In the genomic region with DNA sequence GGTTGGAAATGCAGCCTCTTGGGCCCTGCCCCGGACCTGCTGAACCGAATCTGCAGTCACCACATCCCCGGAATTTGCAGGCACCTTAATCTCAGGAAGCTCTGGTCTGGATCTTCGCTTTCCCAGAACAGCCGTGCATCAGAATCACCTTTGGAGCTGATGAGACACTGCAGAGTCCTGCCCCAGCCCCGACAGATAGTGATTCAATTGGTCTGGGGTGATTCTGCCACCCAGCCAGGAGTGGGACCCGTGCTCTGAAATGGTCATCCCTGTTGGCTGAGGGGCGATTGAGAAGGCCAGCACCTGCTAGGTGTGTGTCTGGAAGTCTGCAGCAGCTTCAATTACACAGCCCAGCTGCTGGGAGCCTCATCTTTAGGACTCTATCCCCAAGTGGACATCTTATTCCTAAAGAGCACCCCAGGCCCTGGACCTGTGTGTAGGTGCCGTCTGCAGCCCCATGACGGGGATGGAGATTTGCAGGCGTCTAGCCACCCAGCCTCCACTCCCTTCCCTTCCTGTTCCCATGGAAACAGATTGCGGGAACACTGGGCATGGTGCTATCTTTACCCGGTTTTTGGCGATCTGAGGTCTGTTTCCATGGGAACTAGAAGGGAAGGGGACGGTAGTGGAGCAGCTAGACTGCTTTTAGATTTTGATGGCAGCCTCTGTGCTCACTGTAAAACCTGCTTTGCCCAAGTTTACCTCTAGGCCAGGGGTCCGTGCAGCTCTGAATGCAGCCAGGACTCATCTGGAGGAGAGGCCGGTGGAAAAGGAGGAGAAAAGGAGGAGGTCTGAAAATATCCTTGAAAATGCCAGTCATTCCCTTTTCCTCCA, we compare ENCODE assay signal across 9 cellular contexts.
DNase-seq lines count a peak whose midpoint lies in the region; ATAC-seq and TF ChIP-seq lines count a peak whose summit lies in the region.
"Had no signal": no experiment of that assay in that cellular context is flagged by ENCODE, and none has a peak within 500 bp of the region (broad histone marks: within the 10 kb centered on the region; RNA-seq: fewer than 3 reads in every experiment).

No MANE protein-coding gene starts in this region.

- CTCF ChIA-PET in PC-3 (lab: Charles Lee), result no interaction called here

- TF ChIP-seq CTCF in PC-3 (conservative IDR thresholded peaks at IDR 0.05; ENCODE audit: low read depth, low read length) (no peak), esophagus muscularis mucosa (IDR thresholded peaks at IDR 0.05) (no peak), smooth muscle cell (IDR thresholded peaks at IDR 0.05; ENCODE audit: borderline replicate concordance, insufficient read depth, poor library complexity, severe bottlenecking) (no peak)

- TF ChIP-seq EP300 in esophagus muscularis mucosa (IDR thresholded peaks at IDR 0.05), result no peak

- no peaks in the 10 kb centered on the region for H3K9me3 ChIP-seq in PC-3 (ENCODE audit: low read length)
- no peaks in the 10 kb centered on the region for H3K9me3 ChIP-seq in esophagus muscularis mucosa
- no peaks in the 10 kb centered on the region for H3K9me3 ChIP-seq in smooth muscle cell (replicated peaks; ENCODE audit: low read depth)

- intact Hi-C loops in PC-3 (cut with micrococcal nuclease) (no loop called here), esophagus muscularis mucosa (cut with DNase I) (loop anchor here (5.0 kb wide), 1 partner anchor 112 kb away; no protein-coding TSS in a partner anchor)

- H3K27me3 ChIP-seq in PC-3 (ENCODE audit: low read length) (peaks cover 57% of the 10 kb centered on the region), esophagus muscularis mucosa (no peaks in the 10 kb centered on the region), smooth muscle cell (ENCODE audit: low read depth) (no peaks in the 10 kb centered on the region)

- POLR2A ChIA-PET in PC-3 (lab: Charles Lee; ENCODE audit: unreplicated experiment), result no interaction called here

- H2AFZ ChIP-seq in PC-3 (ENCODE audit: low read length) (no peak overlapping the region), smooth muscle cell (ENCODE audit: low read depth) (no peak overlapping the region)

- no peak overlapping the region for H3K4me2 ChIP-seq in PC-3 (ENCODE audit: low read length)
- peak overlapping the region; percentile 65 for H3K4me2 ChIP-seq in smooth muscle cell

- no peaks in the 10 kb centered on the region for H3K79me2 ChIP-seq in PC-3 (ENCODE audit: low read length)
- H3K79me2 ChIP-seq in smooth muscle cell (ENCODE audit: low read depth), result peaks cover 66% of the 10 kb centered on the region

- ATAC-seq in PC-3, result peak; percentile 16
- no peak for ATAC-seq in GM21390 (IDR thresholded peaks at IDR 0.05; ENCODE audit: unreplicated experiment)
- ATAC-seq in GM21526 (IDR thresholded peaks at IDR 0.05; ENCODE audit: low FRiP score, unreplicated experiment), result no peak

- BruUV-seq in PC-3 (replicated peaks; lab: Mats Ljungman, UMichigan), result no TSS peak

- no peak overlapping the region for H3K4me3 ChIP-seq in PC-3 (ENCODE audit: low read length)
- H3K4me3 ChIP-seq in esophagus muscularis mucosa, result no peak overlapping the region
- no peak overlapping the region for H3K4me3 ChIP-seq in smooth muscle cell

- peaks cover 10% of the 10 kb centered on the region for H3K4me1 ChIP-seq in PC-3 (ENCODE audit: insufficient read depth, low read length)
- H3K4me1 ChIP-seq in esophagus muscularis mucosa, result peaks cover 33 to 62% (median 38%) of the 10 kb centered on the region in 4 donors
- peaks cover 3% of the 10 kb centered on the region for H3K4me1 ChIP-seq in smooth muscle cell (ENCODE audit: low read depth)

- no peaks in the 10 kb centered on the region for H3K9me2 ChIP-seq in PC-3 (replicated peaks; ENCODE audit: low read length)

- TF ChIP-seq POLR2A in esophagus muscularis mucosa (IDR thresholded peaks at IDR 0.05; ENCODE audit: low read depth), result no peak

- H3K36me3 ChIP-seq in PC-3 (ENCODE audit: low read depth, low read length) (no peaks in the 10 kb centered on the region), esophagus muscularis mucosa (no peaks in the 10 kb centered on the region), smooth muscle cell (ENCODE audit: low read depth) (no peaks in the 10 kb centered on the region)

- DNase-seq in DMS79 treated with DMSO at 0.1 percent for 48 hours (lab: John Stamatoyannopoulos, UW), result peak; percentile 14
- DNase-seq in DMS79 (lab: John Stamatoyannopoulos, UW), result no peak
- DNase-seq in PC-3, result no peak
- peak; percentile 82 for DNase-seq in esophagus muscularis mucosa (ENCODE audit: extremely low spot score)
- DNase-seq in smooth muscle cell (lab: John Stamatoyannopoulos, UW; ENCODE audit: unreplicated experiment), result no peak
- no peak for DNase-seq in UCSD-AML1 (lab: John Stamatoyannopoulos, UW; ENCODE audit: unreplicated experiment)

- H3K9ac ChIP-seq in PC-3 (ENCODE audit: low read length), result no peak overlapping the region
- peak overlapping the region; percentile 87 for H3K9ac ChIP-seq in smooth muscle cell (ENCODE audit: low read depth)

- 68% methylated on average over 12 of the region's 17 CpGs for WGBS in esophagus muscularis mucosa
- 54% methylated on average over 17 of the region's 17 CpGs for WGBS in smooth muscle cell (ENCODE audit: low lambda C conversion rate)

- H3F3A ChIP-seq in PC-3 (ENCODE audit: low read length, unreplicated experiment), result no peaks in the 10 kb centered on the region
- H3F3A ChIP-seq in smooth muscle cell (ENCODE audit: low read depth), result no peaks in the 10 kb centered on the region

- H3K27ac ChIP-seq in PC-3 (ENCODE audit: low read length) (no peak overlapping the region), esophagus muscularis mucosa (replicated peaks in 1 of 4) (peak overlapping the region; percentile 60 to 77 (median 65)), smooth muscle cell (ENCODE audit: low read depth) (peak overlapping the region; percentile 97)
- H3K27ac ChIP-seq: 22Rv1 had no signal

- no peaks in the 10 kb centered on the region for H4K20me1 ChIP-seq in PC-3 (ENCODE audit: low read length)
- H4K20me1 ChIP-seq in smooth muscle cell (ENCODE audit: low read depth), result peaks cover 5% of the 10 kb centered on the region

Comparison
In these comparisons a context has a peak if more than half of its experiments do, and no peak if none do; other contexts are left out.
1. DNase-seq: peak in DMS79 treated with DMSO at 0.1 percent for 48 hours (single experiment) and esophagus muscularis mucosa (single experiment); none in DMS79 (single experiment), PC-3 (single experiment), smooth muscle cell (single experiment) and UCSD-AML1 (single experiment).